ENCODE assay signal across 14 cellular contexts in the genomic region with DNA sequence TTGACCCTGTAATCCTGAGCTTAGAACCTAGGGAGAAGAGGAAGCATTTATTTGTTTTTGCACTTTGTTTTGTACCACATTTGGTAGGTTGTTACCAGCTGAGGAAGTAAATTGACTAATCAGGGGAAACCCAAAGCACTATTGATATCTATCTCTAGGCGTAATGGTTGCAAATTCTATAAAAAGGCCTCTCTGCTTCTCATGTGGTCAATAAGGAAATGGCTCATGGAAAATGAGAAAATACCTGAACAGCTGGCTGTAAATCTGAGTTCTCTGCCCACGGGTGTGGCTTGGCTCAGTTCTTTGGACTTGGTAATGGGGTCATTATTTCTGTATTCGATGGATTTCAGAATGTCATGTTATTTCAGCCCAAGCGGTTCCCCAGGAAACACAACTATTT.
DNase-seq lines count a peak whose midpoint lies in the region; ATAC-seq lines count a peak whose summit lies in the region.
"Had no signal": no experiment of that assay in that cellular context is flagged by ENCODE, and none has a peak within 500 bp of the region (broad histone marks: within the 10 kb centered on the region; RNA-seq: fewer than 3 reads in every experiment).

No MANE protein-coding gene starts in this region.

- no peak overlapping the region for H3K4me3 ChIP-seq in muscle layer of duodenum (ENCODE audit: low read depth in 1 of 2, low read length in 2 of 2)

- H3K36me3 ChIP-seq in muscle layer of duodenum (ENCODE audit: control insufficient read depth in 1 of 2, insufficient read depth in 2 of 2, low read length in 2 of 2) = no peaks in the 10 kb centered on the region
- H3K36me3 ChIP-seq: neutrophil had no signal

- H3K27ac ChIP-seq in muscle layer of duodenum (ENCODE audit: low read length) = peak overlapping the region; percentile 57
- H3K27ac ChIP-seq: 22Rv1, neutrophil had no signal

- H3K4me1 ChIP-seq in muscle layer of duodenum (ENCODE audit: control insufficient read depth in 1 of 2, insufficient read depth in 2 of 2, low read length in 2 of 2) = no peaks in the 10 kb centered on the region

- DNase-seq in DMS 273 (lab: John Stamatoyannopoulos, UW; ENCODE audit: unreplicated experiment) (peak; percentile 1), DMS 273 treated with DMSO at 0.1 percent for 48 hours (lab: John Stamatoyannopoulos, UW) (no peak), OCI-M2 (lab: John Stamatoyannopoulos, UW; ENCODE audit: unreplicated experiment) (no peak), hippocampal formation (lab: John Stamatoyannopoulos, UW) (no peak), anterior cingulate cortex (lab: John Stamatoyannopoulos, UW) (no peak)
- DNase-seq: activated T-cell treated with anti-CD3 and anti-CD28 coated beads, Interleukin-2, amount 50 U/mL, for 48 hours; left cardiac atrium; NCI-H1105 treated with DMSO at 0.1 percent for 48 hours; stimulated activated CD4-positive, alpha-beta T cell treated with anti-CD3 and anti-CD28 coated beads, Interleukin-1b, Interleukin-23, amount 100 ng/mL, for 48 hours had no signal

- ATAC-seq in GM21528 (IDR thresholded peaks at IDR 0.05; ENCODE audit: low FRiP score, unreplicated experiment) = peak; percentile 80
- peak; percentile 78 for ATAC-seq in HG03439 (IDR thresholded peaks at IDR 0.05; ENCODE audit: unreplicated experiment)
- ATAC-seq: left cardiac atrium had no signal

- no peaks in the 10 kb centered on the region for H3K9me3 ChIP-seq in muscle layer of duodenum (ENCODE audit: control insufficient read depth in 1 of 2, low read length in 2 of 2)
- H3K9me3 ChIP-seq: neutrophil had no signal

- no peaks in the 10 kb centered on the region for H3K27me3 ChIP-seq in muscle layer of duodenum (ENCODE audit: low read depth, low read length)
- H3K27me3 ChIP-seq: neutrophil had no signal
